ENCODE assay signal across 14 cellular contexts in the genomic region with DNA sequence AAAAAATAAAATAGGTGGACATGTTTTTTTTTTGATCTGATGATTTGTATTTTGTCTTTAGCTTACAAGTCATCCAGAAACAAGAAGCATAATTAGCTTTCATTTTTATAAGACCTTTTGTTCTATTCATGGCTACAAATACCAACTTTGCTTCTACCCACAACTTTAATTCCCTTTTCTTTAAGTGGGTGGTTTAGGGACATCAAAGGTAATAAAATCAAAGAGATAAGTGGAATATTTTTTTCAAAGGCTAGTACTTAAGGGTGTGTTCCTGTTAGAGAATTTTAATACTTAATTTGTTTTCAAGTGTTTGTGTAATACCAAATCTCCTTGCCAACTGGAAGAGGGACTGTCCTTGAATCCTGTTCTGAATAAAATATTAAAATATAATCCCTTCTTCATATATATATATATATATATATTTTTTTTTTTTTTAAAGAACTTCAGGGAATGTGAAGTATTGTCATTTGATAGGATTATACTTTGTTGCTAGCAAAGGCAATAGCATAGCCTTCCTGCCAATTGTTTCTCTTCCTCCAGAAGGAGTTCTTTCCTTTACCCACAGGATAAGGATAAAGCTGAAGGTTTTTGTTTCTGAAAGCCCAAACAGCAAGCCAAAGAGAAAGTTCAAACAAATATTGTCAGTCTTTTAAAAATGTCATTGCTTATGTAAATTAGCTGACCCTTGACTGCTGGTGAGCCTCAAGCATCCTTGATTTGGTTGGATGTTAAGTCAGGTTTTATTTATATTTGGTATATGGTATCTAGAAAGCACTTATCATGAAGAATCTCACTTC.
DNase-seq lines count a peak whose midpoint lies in the region; ATAC-seq and TF ChIP-seq lines count a peak whose summit lies in the region.
"Had no signal": no experiment of that assay in that cellular context is flagged by ENCODE, and none has a peak within 500 bp of the region (broad histone marks: within the 10 kb centered on the region; RNA-seq: fewer than 3 reads in every experiment).

No MANE protein-coding gene starts in this region.

- TF ChIP-seq CTCF in AG10803 (conservative IDR thresholded peaks at IDR 0.05; ENCODE audit: low read length): no peak
- TF ChIP-seq CTCF in HCT116 (IDR thresholded peaks at IDR 0.05 in 2 of 3, conservative IDR thresholded peaks at IDR 0.05 in 1 of 3; ENCODE audit: borderline replicate concordance in 1 of 3, insufficient read depth in 1 of 3, low read depth in 2 of 3, low read length in 2 of 3): no peak
- no peak for TF ChIP-seq CTCF in neural progenitor cell (IDR thresholded peaks at IDR 0.05)
- no peak for TF ChIP-seq CTCF in CD4-positive, alpha-beta T cell (IDR thresholded peaks at IDR 0.05)

- H3K4me2 ChIP-seq in HCT116 (ENCODE audit: low read length) (peak overlapping the region; percentile 91), neural progenitor cell (peak overlapping the region; percentile 89)

- POLR2A ChIA-PET in HCT116 (lab: Charles Lee): interaction anchor here (1.9 kb wide), 1 partner anchor 9 kb away, joined by 8 read pairs; no protein-coding TSS in a partner anchor
- POLR2A ChIA-PET in CD4-positive, alpha-beta T cell (lab: Charles Lee): no interaction called here

- DNase-seq in AG10803 (ENCODE audit: low read depth) (peak; percentile 12), HCT116 (ENCODE audit: low read depth, low spot score) (peak; percentile 36), dermis blood vessel endothelial cell (peak; percentile 70), neural progenitor cell (ENCODE audit: low spot score) (peak; percentile 23), germinal center (ENCODE audit: low spot score) (no peak), amniotic stem cell (lab: John Stamatoyannopoulos, UW) (no peak)
- DNase-seq in CD4-positive, alpha-beta T cell: no peak
- DNase-seq: KBM-7; NCI-H1694; stimulated activated CD8-positive, alpha-beta memory T cell treated with anti-CD3 and anti-CD28 coated beads, Interleukin-4, amount 100 ng/mL, for 48 hours had no signal

- peaks cover 8% of the 10 kb centered on the region for H3K36me3 Mint-ChIP-seq in neural progenitor cell
- peaks cover 8% of the 10 kb centered on the region for H3K36me3 Mint-ChIP-seq in CD4-positive, alpha-beta T cell (ENCODE audit: low read depth)

- peaks cover 56 to 73% of the 10 kb centered on the region in 2 experiments for H3K4me1 ChIP-seq in HCT116 (ENCODE audit: control insufficient read depth in 1 of 2, insufficient read depth in 2 of 2, low read length in 2 of 2)
- H3K4me1 ChIP-seq in neural progenitor cell: peaks cover 39% of the 10 kb centered on the region

- no peak for TF ChIP-seq RAD21 in HCT116 (IDR thresholded peaks at IDR 0.05; ENCODE audit: low read depth)

- no peak for TF ChIP-seq POLR2A in HCT116 (IDR thresholded peaks at IDR 0.05; ENCODE audit: borderline replicate concordance, extremely low read depth, insufficient read depth, insufficient read length)

- RAD21 ChIA-PET in HCT116 (lab: Charles Lee; ENCODE audit: low non-redundant PET in 1 of 2, low total read pairs in 2 of 2, uncharacterized antibody in 2 of 2, unreplicated experiment in 2 of 2): no interaction called here

- peaks cover 30% of the 10 kb centered on the region for H3K4me1 Mint-ChIP-seq in neural progenitor cell
- H3K4me1 Mint-ChIP-seq in CD4-positive, alpha-beta T cell (ENCODE audit: low read depth): peaks cover 15% of the 10 kb centered on the region

- BruUV-seq in HCT116 (replicated peaks; lab: Mats Ljungman, UMichigan): no TSS peak

- H3K79me2 ChIP-seq in HCT116 (ENCODE audit: insufficient read depth, low read length) (peaks cover 30% of the 10 kb centered on the region), neural progenitor cell (ENCODE audit: low read depth) (peaks cover 28% of the 10 kb centered on the region)
- H3K79me2 ChIP-seq: parathyroid adenoma had no signal

- H3K4me3 Mint-ChIP-seq in neural progenitor cell: peak overlapping the region; percentile 34
- no peak overlapping the region for H3K4me3 Mint-ChIP-seq in CD4-positive, alpha-beta T cell
- H3K4me3 Mint-ChIP-seq: mesothelial cell of epicardium had no signal

- H3K27ac ChIP-seq in HCT116 (ENCODE audit: low read depth, low read length) (peak overlapping the region; percentile 99; the same call in 1 of the 2 replicates), neural progenitor cell (peak overlapping the region; percentile 95)
- no peak overlapping the region for H3K27ac ChIP-seq in CD4-positive, alpha-beta T cell (ENCODE audit: low read depth, low read length)

- ATAC-seq in HCT116 (no peak), HG02763 (IDR thresholded peaks at IDR 0.05; ENCODE audit: unreplicated experiment) (no peak)
- no peak for ATAC-seq in CD4-positive, alpha-beta T cell (ENCODE audit: poor library complexity)
- ATAC-seq: GM12878 had no signal

- no peaks in the 10 kb centered on the region for H3K27me3 Mint-ChIP-seq in neural progenitor cell (ENCODE audit: insufficient read depth, low read depth)
- peaks cover 32% of the 10 kb centered on the region for H3K27me3 Mint-ChIP-seq in CD4-positive, alpha-beta T cell

- H3K27me3 ChIP-seq in HCT116 (ENCODE audit: insufficient read depth, low read length) (no peaks in the 10 kb centered on the region), neural progenitor cell (no peaks in the 10 kb centered on the region)
- peaks cover 18% of the 10 kb centered on the region for H3K27me3 ChIP-seq in CD4-positive, alpha-beta T cell (ENCODE audit: control insufficient read depth, insufficient read depth, low read length)

- no peaks in the 10 kb centered on the region for H3K9me3 ChIP-seq in HCT116 (ENCODE audit: control insufficient read depth in 1 of 2, insufficient read depth in 1 of 2, low read depth in 1 of 2, low read length in 2 of 2)
- H3K9me3 ChIP-seq in neural progenitor cell (ENCODE audit: low read depth): no peaks in the 10 kb centered on the region
- H3K9me3 ChIP-seq in CD4-positive, alpha-beta T cell (ENCODE audit: control insufficient read depth, low read length): no peaks in the 10 kb centered on the region

- H3K27ac Mint-ChIP-seq in neural progenitor cell: peak overlapping the region; percentile 34
- H3K27ac Mint-ChIP-seq in CD4-positive, alpha-beta T cell: no peak overlapping the region
- H3K27ac Mint-ChIP-seq: mesothelial cell of epicardium had no signal

- H2AFZ ChIP-seq in HCT116 (ENCODE audit: low read depth, low read length, poor library complexity, severe bottlenecking) (no peak overlapping the region), neural progenitor cell (replicated peaks) (no peak overlapping the region)

- H4K20me1 ChIP-seq in HCT116 (ENCODE audit: insufficient read depth): no peaks in the 10 kb centered on the region
- H4K20me1 ChIP-seq in neural progenitor cell (ENCODE audit: low read depth): no peaks in the 10 kb centered on the region

- intact Hi-C loops in HCT116 (cut with micrococcal nuclease): no loop called here
- intact Hi-C loops in CD4-positive, alpha-beta T cell (cut with DNase I, micrococcal nuclease): no loop called here

- no peaks in the 10 kb centered on the region for H3K9me2 ChIP-seq in HCT116 (ENCODE audit: insufficient read depth)

- H3K9me3 Mint-ChIP-seq in neural progenitor cell: no peaks in the 10 kb centered on the region
- no peaks in the 10 kb centered on the region for H3K9me3 Mint-ChIP-seq in CD4-positive, alpha-beta T cell
- H3K9me3 Mint-ChIP-seq: mesothelial cell of epicardium had no signal

- H3K9ac ChIP-seq in HCT116 (ENCODE audit: low read length) (peak overlapping the region; percentile 90; the same call in 1 of the 2 replicates), neural progenitor cell (no peak overlapping the region)
- H3K9ac ChIP-seq: parathyroid adenoma had no signal

- H3K36me3 ChIP-seq in HCT116 (ENCODE audit: control insufficient read depth in 1 of 2, insufficient read depth in 2 of 2, low read length in 2 of 2) (peaks cover 0 to 2% of the 10 kb centered on the region in 2 experiments; a peak in 2 of 4 replicates), neural progenitor cell (no peaks in the 10 kb centered on the region)

- no peak overlapping the region for H3K4me3 ChIP-seq in AG10803 (ENCODE audit: low read length)
- no peak overlapping the region for H3K4me3 ChIP-seq in HCT116 (replicated peaks in 1 of 2; ENCODE audit: low read depth in 1 of 2, low read length in 2 of 2)
- H3K4me3 ChIP-seq in neural progenitor cell: no peak overlapping the region
- H3K4me3 ChIP-seq: GM12878 had no signal

- peaks cover 53% of the 10 kb centered on the region for H3F3A ChIP-seq in neural progenitor cell (ENCODE audit: low read depth)

- CTCF ChIA-PET in HCT116 (lab: Charles Lee): interaction anchor here (2.1 kb wide), 1 partner anchor 183 kb away, joined by 8 read pairs; no protein-coding TSS in a partner anchor
- CTCF ChIA-PET in CD4-positive, alpha-beta T cell (lab: Charles Lee): interaction anchor here (1.1 kb wide), 1 partner anchor 19 kb away, joined by 3 read pairs; no protein-coding TSS in a partner anchor

TF ChIP-seq in HCT116, 20 proteins besides CTCF, POLR2A, EP300 and RAD21:
- no peak for TF ChIP-seq CEBPB (IDR thresholded peaks at IDR 0.05; ENCODE audit: low read depth)
- TF ChIP-seq SP1 (IDR thresholded peaks at IDR 0.05; ENCODE audit: low read depth): peak; percentile 57
- TF ChIP-seq JUND (IDR thresholded peaks at IDR 0.05): peak; percentile 39; the same call in 1 of the 2 replicates
- no peak for TF ChIP-seq CBX3 (IDR thresholded peaks at IDR 0.05; ENCODE audit: low read depth)
- TF ChIP-seq TCF7L2 (IDR thresholded peaks at IDR 0.05; ENCODE audit: borderline replicate concordance, extremely low read depth, insufficient read depth, insufficient read length): peak; percentile 87

Comparison
In these comparisons a context has a peak if more than half of its experiments do, and no peak if none do; other contexts are left out.
1. DNase-seq: peak in AG10803 (single experiment), HCT116 (single experiment), dermis blood vessel endothelial cell (single experiment) and neural progenitor cell (single experiment); none in germinal center (single experiment), amniotic stem cell (single experiment) and CD4-positive, alpha-beta T cell (0 of 10).